1 cellular context compared by ENCODE assay signal in the genomic region with DNA sequence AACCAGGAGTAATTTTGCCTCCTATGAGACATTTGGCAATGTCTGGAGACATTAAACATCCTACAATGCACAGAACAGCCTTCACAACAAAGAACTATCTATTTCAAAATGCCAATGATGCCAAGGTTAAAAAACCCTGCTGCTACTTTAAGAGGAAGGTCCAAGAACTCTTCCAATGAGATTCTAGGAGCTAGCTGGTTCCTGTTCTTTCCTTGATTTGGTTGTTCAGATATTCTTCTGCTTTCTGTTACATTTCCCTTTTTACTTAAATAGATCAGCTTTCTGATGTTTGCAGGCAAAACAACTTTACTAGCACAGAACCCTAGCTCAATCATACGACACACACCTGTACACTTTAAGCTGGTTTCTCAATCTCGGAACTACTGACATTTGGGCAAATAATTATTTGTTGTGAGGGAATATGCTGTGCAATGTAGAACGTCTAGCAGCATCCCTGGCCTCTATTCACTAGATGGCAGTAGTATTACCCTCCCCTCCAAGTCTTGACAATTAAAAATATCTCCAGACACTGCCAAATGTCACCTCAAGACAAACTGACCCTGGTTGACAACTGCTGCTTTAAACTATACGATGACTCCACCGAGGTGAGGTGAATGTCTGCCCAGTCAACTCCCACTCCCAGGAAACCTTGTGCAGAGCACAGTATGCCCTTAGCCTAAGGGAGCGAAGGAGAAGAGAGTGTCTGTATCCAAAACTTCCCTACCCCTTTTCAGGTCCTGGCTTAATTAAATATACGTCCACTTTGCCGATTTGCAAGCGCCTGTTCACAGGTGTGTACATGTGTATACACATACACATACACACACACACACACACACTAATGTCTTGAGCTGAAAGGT.
TF ChIP-seq lines count a peak whose summit lies in the region.

No MANE protein-coding gene starts in this region.

TF ChIP-seq in GM23338, 12 proteins besides CTCF, POLR2A, EP300 and RAD21 (continued from another document):
- TF ChIP-seq, protein P1, sequence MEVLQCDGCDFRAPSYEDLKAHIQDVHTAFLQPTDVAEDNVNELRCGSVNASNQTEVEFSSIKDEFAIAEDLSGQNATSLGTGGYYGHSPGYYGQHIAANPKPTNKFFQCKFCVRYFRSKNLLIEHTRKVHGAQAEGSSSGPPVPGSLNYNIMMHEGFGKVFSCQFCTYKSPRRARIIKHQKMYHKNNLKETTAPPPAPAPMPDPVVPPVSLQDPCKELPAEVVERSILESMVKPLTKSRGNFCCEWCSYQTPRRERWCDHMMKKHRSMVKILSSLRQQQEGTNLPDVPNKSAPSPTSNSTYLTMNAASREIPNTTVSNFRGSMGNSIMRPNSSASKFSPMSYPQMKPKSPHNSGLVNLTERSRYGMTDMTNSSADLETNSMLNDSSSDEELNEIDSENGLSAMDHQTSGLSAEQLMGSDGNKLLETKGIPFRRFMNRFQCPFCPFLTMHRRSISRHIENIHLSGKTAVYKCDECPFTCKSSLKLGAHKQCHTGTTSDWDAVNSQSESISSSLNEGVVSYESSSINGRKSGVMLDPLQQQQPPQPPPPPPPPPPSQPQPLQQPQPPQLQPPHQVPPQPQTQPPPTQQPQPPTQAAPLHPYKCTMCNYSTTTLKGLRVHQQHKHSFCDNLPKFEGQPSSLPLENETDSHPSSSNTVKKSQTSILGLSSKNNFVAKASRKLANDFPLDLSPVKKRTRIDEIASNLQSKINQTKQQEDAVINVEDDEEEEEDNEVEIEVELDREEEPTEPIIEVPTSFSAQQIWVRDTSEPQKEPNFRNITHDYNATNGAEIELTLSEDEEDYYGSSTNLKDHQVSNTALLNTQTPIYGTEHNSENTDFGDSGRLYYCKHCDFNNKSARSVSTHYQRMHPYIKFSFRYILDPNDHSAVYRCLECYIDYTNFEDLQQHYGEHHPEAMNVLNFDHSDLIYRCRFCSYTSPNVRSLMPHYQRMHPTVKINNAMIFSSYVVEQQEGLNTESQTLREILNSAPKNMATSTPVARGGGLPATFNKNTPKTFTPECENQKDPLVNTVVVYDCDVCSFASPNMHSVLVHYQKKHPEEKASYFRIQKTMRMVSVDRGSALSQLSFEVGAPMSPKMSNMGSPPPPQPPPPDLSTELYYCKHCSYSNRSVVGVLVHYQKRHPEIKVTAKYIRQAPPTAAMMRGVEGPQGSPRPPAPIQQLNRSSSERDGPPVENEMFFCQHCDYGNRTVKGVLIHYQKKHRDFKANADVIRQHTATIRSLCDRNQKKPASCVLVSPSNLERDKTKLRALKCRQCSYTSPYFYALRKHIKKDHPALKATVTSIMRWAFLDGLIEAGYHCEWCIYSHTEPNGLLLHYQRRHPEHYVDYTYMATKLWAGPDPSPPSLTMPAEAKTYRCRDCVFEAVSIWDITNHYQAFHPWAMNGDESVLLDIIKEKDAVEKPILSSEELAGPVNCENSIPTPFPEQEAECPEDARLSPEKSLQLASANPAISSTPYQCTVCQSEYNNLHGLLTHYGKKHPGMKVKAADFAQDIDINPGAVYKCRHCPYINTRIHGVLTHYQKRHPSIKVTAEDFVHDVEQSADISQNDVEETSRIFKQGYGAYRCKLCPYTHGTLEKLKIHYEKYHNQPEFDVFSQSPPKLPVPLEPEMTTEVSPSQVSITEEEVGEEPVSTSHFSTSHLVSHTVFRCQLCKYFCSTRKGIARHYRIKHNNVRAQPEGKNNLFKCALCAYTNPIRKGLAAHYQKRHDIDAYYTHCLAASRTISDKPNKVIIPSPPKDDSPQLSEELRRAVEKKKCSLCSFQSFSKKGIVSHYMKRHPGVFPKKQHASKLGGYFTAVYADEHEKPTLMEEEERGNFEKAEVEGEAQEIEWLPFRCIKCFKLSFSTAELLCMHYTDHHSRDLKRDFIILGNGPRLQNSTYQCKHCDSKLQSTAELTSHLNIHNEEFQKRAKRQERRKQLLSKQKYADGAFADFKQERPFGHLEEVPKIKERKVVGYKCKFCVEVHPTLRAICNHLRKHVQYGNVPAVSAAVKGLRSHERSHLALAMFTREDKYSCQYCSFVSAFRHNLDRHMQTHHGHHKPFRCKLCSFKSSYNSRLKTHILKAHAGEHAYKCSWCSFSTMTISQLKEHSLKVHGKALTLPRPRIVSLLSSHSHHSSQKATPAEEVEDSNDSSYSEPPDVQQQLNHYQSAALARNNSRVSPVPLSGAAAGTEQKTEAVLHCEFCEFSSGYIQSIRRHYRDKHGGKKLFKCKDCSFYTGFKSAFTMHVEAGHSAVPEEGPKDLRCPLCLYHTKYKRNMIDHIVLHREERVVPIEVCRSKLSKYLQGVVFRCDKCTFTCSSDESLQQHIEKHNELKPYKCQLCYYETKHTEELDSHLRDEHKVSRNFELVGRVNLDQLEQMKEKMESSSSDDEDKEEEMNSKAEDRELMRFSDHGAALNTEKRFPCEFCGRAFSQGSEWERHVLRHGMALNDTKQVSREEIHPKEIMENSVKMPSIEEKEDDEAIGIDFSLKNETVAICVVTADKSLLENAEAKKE (CRISPR knock-in tag; IDR thresholded peaks at IDR 0.05), result no peak
